9 cellular contexts compared by ENCODE assay signal in the genomic region with DNA sequence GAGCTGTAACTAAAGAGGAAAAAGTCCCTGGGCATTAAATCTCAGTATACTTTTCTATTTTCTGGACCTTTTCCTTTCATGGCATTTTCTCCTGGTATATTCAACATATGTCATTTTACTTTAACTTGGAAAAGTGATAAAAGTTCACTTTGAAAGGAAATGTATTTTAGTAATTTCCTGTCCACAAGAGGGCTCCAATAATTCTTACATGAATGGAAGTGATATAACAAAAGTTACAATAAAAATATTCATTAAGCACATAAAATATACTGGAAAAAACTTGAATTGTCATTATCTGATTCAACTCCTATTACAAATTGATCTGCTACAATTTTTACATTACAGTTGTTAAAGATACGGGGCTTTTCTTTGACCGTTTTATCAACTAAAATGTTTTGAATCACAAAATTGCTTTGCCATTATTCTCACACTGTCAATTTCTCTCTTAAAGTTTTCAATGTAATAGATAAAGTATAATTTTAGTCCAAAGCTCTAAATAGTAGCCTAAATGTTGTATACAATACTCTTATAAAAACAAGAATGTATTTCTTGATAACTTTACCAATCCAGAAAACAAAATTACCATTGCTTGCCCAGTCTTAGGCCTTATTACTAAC. TPM values are rescaled to one million over a fixed set of nuclear protein-coding genes. Genes with fewer than 3 reads are reported as not detected.
DNase-seq lines count a peak whose midpoint lies in the region; ATAC-seq and TF ChIP-seq lines count a peak whose summit lies in the region.
"Had no signal": no experiment of that assay in that cellular context is flagged by ENCODE, and none has a peak within 500 bp of the region (broad histone marks: within the 10 kb centered on the region; RNA-seq: fewer than 3 reads in every experiment).

No MANE protein-coding gene starts in this region.

- H3K36me3 Mint-ChIP-seq in activated CD4-positive, alpha-beta T cell treated with anti-CD3 and anti-CD28 coated beads, Interleukin-2, amount 10 ng/mL, durations not matched to agents 24 days and 14 days (ENCODE audit: low read depth) = peaks cover 8% of the 10 kb centered on the region
- H3K36me3 Mint-ChIP-seq in T-helper 17 cell (ENCODE audit: low read depth) = peaks cover 12% of the 10 kb centered on the region
- no peaks in the 10 kb centered on the region for H3K36me3 Mint-ChIP-seq in glutamatergic neuron (ENCODE audit: unreplicated experiment)

- peaks cover 33% of the 10 kb centered on the region for H3K4me1 Mint-ChIP-seq in activated CD4-positive, alpha-beta T cell treated with anti-CD3 and anti-CD28 coated beads, Interleukin-2, amount 10 ng/mL, durations not matched to agents 24 days and 14 days
- H3K4me1 Mint-ChIP-seq in T-helper 17 cell (peaks cover 48% of the 10 kb centered on the region), glutamatergic neuron (ENCODE audit: low read depth, unreplicated experiment) (peaks cover 23% of the 10 kb centered on the region)

- no peaks in the 10 kb centered on the region for H3K27me3 ChIP-seq in thoracic aorta (replicated peaks; ENCODE audit: insufficient read depth)

- no peaks in the 10 kb centered on the region for H3K27me3 Mint-ChIP-seq in activated CD4-positive, alpha-beta T cell treated with anti-CD3 and anti-CD28 coated beads, Interleukin-2, amount 10 ng/mL, durations not matched to agents 24 days and 14 days
- no peaks in the 10 kb centered on the region for H3K27me3 Mint-ChIP-seq in T-helper 17 cell
- H3K27me3 Mint-ChIP-seq in glutamatergic neuron (ENCODE audit: unreplicated experiment) = peaks cover 1% of the 10 kb centered on the region

- TF ChIP-seq CTCF in glutamatergic neuron (IDR thresholded peaks at IDR 0.05; ENCODE audit: partially characterized antibody, unreplicated experiment) = no peak
- peak; percentile 36 for TF ChIP-seq CTCF in thoracic aorta (IDR thresholded peaks at IDR 0.05)

- H3K4me1 ChIP-seq in thoracic aorta (ENCODE audit: control insufficient read depth in 1 of 2, low read depth in 2 of 2) = peaks cover 19 to 34% of the 10 kb centered on the region in 2 donors

- H3K9me3 Mint-ChIP-seq in activated CD4-positive, alpha-beta T cell treated with anti-CD3 and anti-CD28 coated beads, Interleukin-2, amount 10 ng/mL, durations not matched to agents 24 days and 14 days = no peaks in the 10 kb centered on the region
- H3K9me3 Mint-ChIP-seq in glutamatergic neuron (ENCODE audit: unreplicated experiment) = peaks cover 8% of the 10 kb centered on the region

- no peaks in the 10 kb centered on the region for H3K36me3 ChIP-seq in thoracic aorta

- peak; percentile 13 for DNase-seq in activated CD4-positive, alpha-beta T cell treated with anti-CD3 and anti-CD28 coated beads, Interleukin-2, amount 10 ng/mL, durations not matched to agents 24 days and 14 days
- no peak for DNase-seq in activated CD4-positive, alpha-beta T cell treated with anti-CD3 and anti-CD28 coated beads, Interleukin-2, amount 50 U/mL, for 4 hours
- DNase-seq in T-helper 17 cell (no peak), glutamatergic neuron (no peak), thoracic aorta (ENCODE audit: low spot score) (no peak), A172 (ENCODE audit: low spot score) (no peak)
- no peak for DNase-seq in activated CD8-positive, alpha-beta memory T cell treated with anti-CD3 and anti-CD28 coated beads, Interleukin-2, amount 50 U/mL, for 48 hours
- no peak for DNase-seq in stimulated activated naive CD4-positive, alpha-beta T cell treated with Interleukin-2 at 50 U/mL for 16 hours (lab: John Stamatoyannopoulos, UW)
- DNase-seq: stimulated activated CD4-positive, alpha-beta T cell treated with anti-CD3 and anti-CD28 coated beads, Interleukin-4, amount 100 ng/mL, for 1 hour had no signal

- no peaks in the 10 kb centered on the region for H3K9me3 ChIP-seq in T-helper 17 cell (ENCODE audit: control insufficient read depth, low read length, poor library complexity, severe bottlenecking)
- no peaks in the 10 kb centered on the region for H3K9me3 ChIP-seq in thoracic aorta

- ATAC-seq in T-helper 17 cell = no peak
- ATAC-seq in thoracic aorta (ENCODE audit: insufficient number of reproducible peaks, low FRiP score, low read depth) = no peak

- H3K27ac Mint-ChIP-seq in activated CD4-positive, alpha-beta T cell treated with anti-CD3 and anti-CD28 coated beads, Interleukin-2, amount 10 ng/mL, durations not matched to agents 24 days and 14 days = no peak overlapping the region
- peak overlapping the region; percentile 1 for H3K27ac Mint-ChIP-seq in T-helper 17 cell
- no peak overlapping the region for H3K27ac Mint-ChIP-seq in glutamatergic neuron (ENCODE audit: unreplicated experiment)

- H3K4me3 Mint-ChIP-seq in activated CD4-positive, alpha-beta T cell treated with anti-CD3 and anti-CD28 coated beads, Interleukin-2, amount 10 ng/mL, durations not matched to agents 24 days and 14 days = no peak overlapping the region
- H3K4me3 Mint-ChIP-seq in T-helper 17 cell (no peak overlapping the region), glutamatergic neuron (ENCODE audit: unreplicated experiment) (peak overlapping the region; percentile 28)

- H3K4me3 ChIP-seq in thoracic aorta = no peak overlapping the region

- H3K27ac ChIP-seq in thoracic aorta = no peak overlapping the region

- intact Hi-C loops in activated CD4-positive, alpha-beta T cell treated with anti-CD3 and anti-CD28 coated beads, Interleukin-2, amount 10 ng/mL, durations not matched to agents 24 days and 14 days (cut with micrococcal nuclease) = loop anchor here (5.0 to 10.0 kb wide), 4 partner anchors 73 to 202 kb away; no protein-coding TSS in a partner anchor

RNA-seq across cellular contexts. Expression of a gene that starts 4.9 kb away (rescaled TPM):
- 9.5 and 10.1 TPM in 2 replicates for total RNA-seq in activated CD4-positive, alpha-beta T cell treated with anti-CD3 and anti-CD28 coated beads, Interleukin-2, amount 10 ng/mL, durations not matched to agents 24 days and 14 days
- total RNA-seq in T-helper 17 cell (10 to 100 TPM; 33.6 to 44.5 TPM), glutamatergic neuron (ENCODE audit: unreplicated experiment) (21.3 TPM), thoracic aorta (10 to 100 TPM; 24.4 to 32.6 TPM)
- 8.7 and 9.7 TPM in 2 replicates for total RNA-seq in A172 (2014; rRNA removed; shearing (Covaris generic))
